ENCODE assay signal across 24 cellular contexts in genomic region chr10:23342213-23342884, GRCh38. TPM values are rescaled to one million over a fixed set of nuclear protein-coding genes. Genes with fewer than 3 reads are reported as not detected.
DNase-seq lines count a peak whose midpoint lies in the region; ATAC-seq lines count a peak whose summit lies in the region.
"Had no signal": no experiment of that assay in that cellular context is flagged by ENCODE, and none has a peak within 500 bp of the region (broad histone marks: within the 10 kb centered on the region; RNA-seq: fewer than 3 reads in every experiment).

No MANE protein-coding gene starts in this region.

- POLR2A ChIA-PET in naive thymus-derived CD8-positive, alpha-beta T cell (lab: Charles Lee): interaction anchor here (1.1 to 1.6 kb wide), 3 partner anchors 17 to 96 kb away, joined by 4 to 7 read pairs (median 4); partner anchors contain the start of gene OTUD1

- H3K27ac ChIP-seq in caudate nucleus (ENCODE audit: low read depth, low read length): peak overlapping the region; percentile 15
- H3K27ac ChIP-seq: A549, BLaER1, neutrophil, SJCRH30, spleen had no signal

- DNase-seq in activated T-cell treated with anti-CD3 and anti-CD28 coated beads, Interleukin-2, amount 50 U/mL, for 72 hours: no peak
- DNase-seq in activated T-cell treated with anti-CD3 and anti-CD28 coated beads, Interleukin-2, amount 50 U/mL, for 1 hour: no peak
- peak; percentile 36 for DNase-seq in EH (ENCODE audit: low read depth)
- no peak for DNase-seq in caudate nucleus (lab: John Stamatoyannopoulos, UW)
- DNase-seq in naive thymus-derived CD8-positive, alpha-beta T cell: no peak
- DNase-seq in NCI-H2227 treated with DMSO at 0.1 percent for 48 hours (lab: John Stamatoyannopoulos, UW): no peak
- no peak for DNase-seq in AML-193 (lab: John Stamatoyannopoulos, UW)
- DNase-seq: anterior cingulate cortex; cerebellar nuclear complex; Karpas-422; NCI-H187; NCI-H226; NCI-H82; OCI-M1; SJCRH30; spleen; stimulated activated CD4-positive, alpha-beta T cell treated with anti-CD3 and anti-CD28 coated beads, Interleukin-4, amount 100 ng/mL, for 24 hours had no signal

- H3K27me3 Mint-ChIP-seq in activated T-cell treated with anti-CD3 and anti-CD28 coated beads, Interleukin-2, amount 50 U/mL, for 72 hours (ENCODE audit: low read depth): no peaks in the 10 kb centered on the region
- peaks cover 0 to 15% (median under 1%) of the 10 kb centered on the region in 5 donors for H3K27me3 Mint-ChIP-seq in naive thymus-derived CD8-positive, alpha-beta T cell

- ATAC-seq in activated T-cell treated with anti-CD3 and anti-CD28 coated beads, Interleukin-2, amount 50 U/mL, for 72 hours (replicated peaks in 1 of 2): no peak
- no peak for ATAC-seq in naive thymus-derived CD8-positive, alpha-beta T cell
- ATAC-seq in GM21390 (IDR thresholded peaks at IDR 0.05; ENCODE audit: unreplicated experiment): no peak
- ATAC-seq: A549 had no signal

- H3K4me3 Mint-ChIP-seq in activated T-cell treated with anti-CD3 and anti-CD28 coated beads, Interleukin-2, amount 50 U/mL, for 72 hours: peak overlapping the region; percentile 31 to 59
- H3K4me3 Mint-ChIP-seq in naive thymus-derived CD8-positive, alpha-beta T cell: peak overlapping the region in 7 of 10 donors; percentile 0 to 97 (median 81)

- no peaks in the 10 kb centered on the region for H3K36me3 Mint-ChIP-seq in activated T-cell treated with anti-CD3 and anti-CD28 coated beads, Interleukin-2, amount 50 U/mL, for 72 hours (ENCODE audit: insufficient read depth in 2 of 2)
- no peaks in the 10 kb centered on the region for H3K36me3 Mint-ChIP-seq in naive thymus-derived CD8-positive, alpha-beta T cell

- H3K4me1 Mint-ChIP-seq in activated T-cell treated with anti-CD3 and anti-CD28 coated beads, Interleukin-2, amount 50 U/mL, for 72 hours (ENCODE audit: low read depth): peaks cover 69% of the 10 kb centered on the region
- H3K4me1 Mint-ChIP-seq in naive thymus-derived CD8-positive, alpha-beta T cell: peaks cover 21 to 42% (median 32%) of the 10 kb centered on the region in 4 donors

- peaks cover 0 to 2% of the 10 kb centered on the region in 2 donors for H3K9me3 Mint-ChIP-seq in activated T-cell treated with anti-CD3 and anti-CD28 coated beads, Interleukin-2, amount 50 U/mL, for 72 hours
- H3K9me3 Mint-ChIP-seq in naive thymus-derived CD8-positive, alpha-beta T cell: no peaks in the 10 kb centered on the region
- H3K9me3 Mint-ChIP-seq: T-helper 1 cell treated with Interleukin-12 subunit alpha and Interleukin-12 subunit beta and Interleukin-4 antibody, amounts not matched to agents 30 μg/mL and 1 μg/mL, for 36 hours had no signal

- H3K27ac Mint-ChIP-seq in activated T-cell treated with anti-CD3 and anti-CD28 coated beads, Interleukin-2, amount 50 U/mL, for 72 hours: peak overlapping the region; percentile 71
- peak overlapping the region in 5 of 10 donors; percentile 3 to 40 (median 13) for H3K27ac Mint-ChIP-seq in naive thymus-derived CD8-positive, alpha-beta T cell
- H3K27ac Mint-ChIP-seq: T-helper 1 cell treated with Interleukin-12 subunit alpha and Interleukin-12 subunit beta and Interleukin-4 antibody, amounts not matched to agents 30 μg/mL and 1 μg/mL, for 36 hours had no signal

RNA-seq across cellular contexts. Expression of gene C10orf67, which starts 2.2 kb away (rescaled TPM):
- under 1 TPM; 0.39 to 0.84 TPM for total RNA-seq in activated T-cell treated with anti-CD3 and anti-CD28 coated beads, Interleukin-2, amount 50 U/mL, for 72 hours
- under 1 TPM in 1 of 2 experiments, not detected in 1; 0.16 TPM for total RNA-seq in naive thymus-derived CD8-positive, alpha-beta T cell
- polyA plus RNA-seq in naive thymus-derived CD8-positive, alpha-beta T cell: not detected
- total RNA-seq: kidney epithelial cell, urinary bladder had no signal
- polyA plus RNA-seq: urinary bladder had no signal
